In genomic region chr9:93254061-93254481, GRCh38 we compare ENCODE assay signal across 9 cellular contexts.
"Had no signal": no experiment of that assay in that cellular context is flagged by ENCODE, and none has a peak within 500 bp of the region (broad histone marks: within the 10 kb centered on the region; RNA-seq: fewer than 3 reads in every experiment).

No MANE protein-coding gene starts in this region.

- H3K36me3 Mint-ChIP-seq: mesothelial cell of epicardium; stimulated activated naive B cell treated with anti-CD40 and anti-IgM and Interleukin-4, amounts not matched to agents 10 μg/mL and 1 μg/mL and 100 μg/mL, for 72 hours had no signal

- H3K4me1 Mint-ChIP-seq: mesothelial cell of epicardium; stimulated activated naive B cell treated with anti-CD40 and anti-IgM and Interleukin-4, amounts not matched to agents 10 μg/mL and 1 μg/mL and 100 μg/mL, for 72 hours had no signal

- H3K27me3 Mint-ChIP-seq: progenitor cell of endocrine pancreas, type B pancreatic cell had no signal

- H3K27ac Mint-ChIP-seq: mesothelial cell of epicardium; progenitor cell of endocrine pancreas; stimulated activated naive B cell treated with anti-CD40 and anti-IgM and Interleukin-4, amounts not matched to agents 10 μg/mL and 1 μg/mL and 100 μg/mL, for 72 hours; type B pancreatic cell had no signal

- DNase-seq: dermis blood vessel endothelial cell; SHP77; stimulated activated CD4-positive, alpha-beta T cell treated with anti-CD3 and anti-CD28 coated beads, Interleukin-1b, Interleukin-23, amount 100 ng/mL, for 48 hours; stimulated activated naive B cell treated with anti-CD40 and anti-IgM and Interleukin-4, amounts not matched to agents 10 μg/mL and 1 μg/mL and 100 μg/mL, for 72 hours had no signal

- ATAC-seq: activated CD4-positive, CD25-positive, alpha-beta regulatory T cell treated with anti-CD3 and anti-CD28 coated beads, Interleukin-2, amount 50 U/mL, for 24 hours; right cardiac atrium; stimulated activated naive B cell treated with anti-CD40 and anti-IgM and Interleukin-4, amounts not matched to agents 10 μg/mL and 1 μg/mL and 100 μg/mL, for 72 hours had no signal

- H3K9me3 Mint-ChIP-seq: mesothelial cell of epicardium; stimulated activated naive B cell treated with anti-CD40 and anti-IgM and Interleukin-4, amounts not matched to agents 10 μg/mL and 1 μg/mL and 100 μg/mL, for 72 hours; type B pancreatic cell had no signal

- H3K4me3 Mint-ChIP-seq: mesothelial cell of epicardium; stimulated activated naive B cell treated with anti-CD40 and anti-IgM and Interleukin-4, amounts not matched to agents 10 μg/mL and 1 μg/mL and 100 μg/mL, for 72 hours; type B pancreatic cell had no signal
